ENCODE assay signal across 13 cellular contexts in genomic region chr3:171218069-171218468, GRCh38.
"Had no signal": no experiment of that assay in that cellular context is flagged by ENCODE, and none has a peak within 500 bp of the region (broad histone marks: within the 10 kb centered on the region; RNA-seq: fewer than 3 reads in every experiment).

No MANE protein-coding gene starts in this region.

- H3K27me3 Mint-ChIP-seq: effector memory CD8-positive, alpha-beta T cell had no signal

- DNase-seq: activated CD4-positive, alpha-beta T cell treated with anti-CD3 and anti-CD28 coated beads for 48 hours; activated CD8-positive, alpha-beta memory T cell treated with anti-CD3 and anti-CD28 coated beads, Interleukin-2, amount 50 U/mL, for 48 hours; activated naive CD4-positive, alpha-beta T cell treated with anti-CD3 and anti-CD28 coated beads for 36 hours; amniotic stem cell; effector memory CD8-positive, alpha-beta T cell; left ventricle myocardium superior; mesenchymal stem cell; stimulated activated CD4-positive, alpha-beta T cell treated with anti-CD3 and anti-CD28 coated beads, Interleukin-12 subunit alpha, Interleukin-12 subunit beta, amount 100 ng/mL, for 4 hours; stimulated activated CD4-positive, alpha-beta T cell treated with anti-CD3 and anti-CD28 coated beads, Interleukin-2, amount 100 ng/mL, for 48 hours; stomach had no signal

- H3K27ac Mint-ChIP-seq: activated naive CD4-positive, alpha-beta T cell treated with anti-CD3 and anti-CD28 coated beads for 36 hours; brain; effector memory CD8-positive, alpha-beta T cell; T-helper 1 cell treated with Interleukin-12 subunit alpha and Interleukin-12 subunit beta and Interleukin-4 antibody, amounts not matched to agents 30 μg/mL and 1 μg/mL, for 36 hours had no signal

- H3K4me3 Mint-ChIP-seq: activated naive CD4-positive, alpha-beta T cell treated with anti-CD3 and anti-CD28 coated beads for 36 hours; brain; effector memory CD8-positive, alpha-beta T cell; T-helper 1 cell treated with Interleukin-12 subunit alpha and Interleukin-12 subunit beta and Interleukin-4 antibody, amounts not matched to agents 30 μg/mL and 1 μg/mL, for 36 hours had no signal

- ATAC-seq: effector memory CD8-positive, alpha-beta T cell; gastroesophageal sphincter; left ventricle myocardium superior had no signal

- H3K9me3 Mint-ChIP-seq: activated naive CD4-positive, alpha-beta T cell treated with anti-CD3 and anti-CD28 coated beads for 36 hours; brain; effector memory CD8-positive, alpha-beta T cell; T-helper 1 cell treated with Interleukin-12 subunit alpha and Interleukin-12 subunit beta and Interleukin-4 antibody, amounts not matched to agents 30 μg/mL and 1 μg/mL, for 36 hours had no signal
